ENCODE assay signal across 8 cellular contexts in the genomic region with DNA sequence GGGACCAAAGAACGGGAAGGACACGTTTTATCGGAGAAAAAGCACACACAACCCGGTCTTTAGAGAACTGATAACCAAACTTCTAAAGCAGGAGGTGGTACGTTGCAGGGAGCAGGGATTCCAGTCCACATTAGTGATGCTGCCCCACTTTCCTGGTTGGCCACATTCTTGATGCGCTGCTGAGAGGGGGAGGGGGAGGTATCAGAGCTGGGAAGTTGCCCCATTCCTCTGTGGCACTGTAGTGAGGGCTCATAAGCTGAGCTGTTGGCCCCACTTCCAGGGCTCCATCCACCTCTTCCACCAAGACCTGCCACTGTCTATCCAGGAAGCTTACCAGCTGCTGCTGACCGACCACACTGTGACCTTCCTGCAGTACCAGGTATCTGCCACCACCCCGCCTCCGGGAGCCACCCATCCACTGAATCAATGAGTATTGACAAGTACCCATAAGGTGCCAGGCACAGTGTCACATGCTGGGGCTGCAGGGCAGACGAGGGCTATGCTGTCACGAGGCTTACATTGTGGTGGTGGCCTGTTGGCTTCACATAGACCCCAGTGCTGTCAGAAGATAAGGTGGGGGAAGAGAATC. TPM values are rescaled to one million over a fixed set of nuclear protein-coding genes. Genes with fewer than 3 reads are reported as not detected.
DNase-seq lines count a peak whose midpoint lies in the region; ATAC-seq, FAIRE-seq and TF ChIP-seq lines count a peak whose summit lies in the region.

No MANE protein-coding gene starts in this region.

- peak in 1 of 5 donors; percentile 19 for DNase-seq in heart left ventricle
- no peak for DNase-seq in cardiac septum (ENCODE audit: low spot score)
- DNase-seq in activated CD8-positive, alpha-beta T cell treated with anti-CD3 and anti-CD28 coated beads, Interleukin-2, amount 10 ng/mL, durations not matched to agents 7 days and 5 days: peak; percentile 50
- DNase-seq in left ventricle myocardium inferior: no peak
- peak; percentile 68 for DNase-seq in small intestine
- DNase-seq in NCI-H774 (lab: John Stamatoyannopoulos, UW): no peak

- ATAC-seq in heart left ventricle (no peak), GM21717 (IDR thresholded peaks at IDR 0.05; ENCODE audit: unreplicated experiment) (no peak), GM19023 (IDR thresholded peaks at IDR 0.05; ENCODE audit: unreplicated experiment) (no peak)
- ATAC-seq in activated CD8-positive, alpha-beta T cell treated with anti-CD3 and anti-CD28 coated beads, Interleukin-2, amount 10 ng/mL, durations not matched to agents 7 days and 5 days: no peak

- peaks cover 28% of the 10 kb centered on the region for H3K4me1 Mint-ChIP-seq in activated CD8-positive, alpha-beta T cell treated with anti-CD3 and anti-CD28 coated beads, Interleukin-2, amount 10 ng/mL, durations not matched to agents 7 days and 5 days (ENCODE audit: low read depth)

- POLR2A ChIA-PET in activated CD8-positive, alpha-beta T cell treated with anti-CD3 and anti-CD28 coated beads, Interleukin-2, amount 10 ng/mL, durations not matched to agents 7 days and 5 days (lab: Charles Lee): interaction anchor here (0.7 to 3.1 kb wide), 8 partner anchors 10 to 257 kb away, joined by 3 to 15 read pairs (median 6); a partner anchor contains a TSS

- CTCF ChIA-PET in activated CD8-positive, alpha-beta T cell treated with anti-CD3 and anti-CD28 coated beads, Interleukin-2, amount 10 ng/mL, durations not matched to agents 7 days and 5 days (lab: Charles Lee): interaction anchor here (1.0 to 3.3 kb wide), 18 partner anchors 10 to 228 kb away, joined by 3 to 26 read pairs (median 5); a partner anchor contains a TSS

- H3K4me1 ChIP-seq in heart left ventricle: peaks cover 0 to 41% (median 24%) of the 10 kb centered on the region in 12 donors
- peaks cover 56% of the 10 kb centered on the region for H3K4me1 ChIP-seq in left ventricle myocardium inferior
- H3K4me1 ChIP-seq in small intestine (ENCODE audit: control insufficient read depth in 2 of 2, insufficient read depth in 1 of 2, low read depth in 1 of 2, low read length in 1 of 2): no peaks in the 10 kb centered on the region

- H3K27me3 Mint-ChIP-seq in activated CD8-positive, alpha-beta T cell treated with anti-CD3 and anti-CD28 coated beads, Interleukin-2, amount 10 ng/mL, durations not matched to agents 7 days and 5 days (ENCODE audit: low read depth): peaks cover 3% of the 10 kb centered on the region

- no peaks in the 10 kb centered on the region for H3K9me3 Mint-ChIP-seq in activated CD8-positive, alpha-beta T cell treated with anti-CD3 and anti-CD28 coated beads, Interleukin-2, amount 10 ng/mL, durations not matched to agents 7 days and 5 days (ENCODE audit: insufficient read depth)

- peak overlapping the region; percentile 77 to 99 (median 93) for H3K4me3 ChIP-seq in heart left ventricle
- H3K4me3 ChIP-seq in left ventricle myocardium inferior: peak overlapping the region; percentile 95
- H3K4me3 ChIP-seq in small intestine (ENCODE audit: low read depth in 1 of 2, low read length in 2 of 2): peak overlapping the region; percentile 64 to 95

- H3K9me3 ChIP-seq in heart left ventricle (no peaks in the 10 kb centered on the region), left ventricle myocardium inferior (replicated peaks) (no peaks in the 10 kb centered on the region), small intestine (ENCODE audit: control insufficient read depth, low read depth) (no peaks in the 10 kb centered on the region)

- H3K4me3 Mint-ChIP-seq in activated CD8-positive, alpha-beta T cell treated with anti-CD3 and anti-CD28 coated beads, Interleukin-2, amount 10 ng/mL, durations not matched to agents 7 days and 5 days: peak overlapping the region; percentile 89

- peak overlapping the region in 4 of 12 donors; percentile 73 to 95 (median 92) for H3K27ac ChIP-seq in heart left ventricle
- H3K27ac ChIP-seq in left ventricle myocardium inferior (replicated peaks): peak overlapping the region; percentile 96
- peak overlapping the region; percentile 30 to 62 for H3K27ac ChIP-seq in small intestine (ENCODE audit: low read depth in 1 of 2, low read length in 1 of 2)

- WGBS in heart left ventricle, 4 donors: 35 to 43% (median 37%) methylated on average over 11 of the region's 11 CpGs
- WGBS in small intestine, 3 donors: 8 to 22% (median 11%) methylated on average over 10 to 11 of the region's 11 CpGs

- TF ChIP-seq CTCF in heart left ventricle (IDR thresholded peaks at IDR 0.05) (no peak), left ventricle myocardium inferior (IDR thresholded peaks at IDR 0.05; ENCODE audit: borderline replicate concordance) (no peak)

- intact Hi-C loops in heart left ventricle (cut with DNase I) (loop anchor here in 8 of 10 donors (2.0 to 10.0 kb wide), 8 partner anchors 60 to 233 kb away; a partner anchor contains a TSS), cardiac septum (cut with DNase I) (loop anchor here (5.0 kb wide), 3 partner anchors 70 to 245 kb away; a partner anchor contains a TSS), left ventricle myocardium inferior (cut with micrococcal nuclease) (loop anchor here (10.0 kb wide), 1 partner anchor 93 kb away; no protein-coding TSS in a partner anchor)

- peak overlapping the region; percentile 97 for H3K27ac Mint-ChIP-seq in activated CD8-positive, alpha-beta T cell treated with anti-CD3 and anti-CD28 coated beads, Interleukin-2, amount 10 ng/mL, durations not matched to agents 7 days and 5 days

- TF ChIP-seq POLR2A in heart left ventricle (IDR thresholded peaks at IDR 0.05): no peak

- H3K36me3 ChIP-seq in heart left ventricle (peaks cover 0 to 33% (median 14%) of the 10 kb centered on the region in 9 donors), left ventricle myocardium inferior (peaks cover 27% of the 10 kb centered on the region), small intestine (ENCODE audit: control insufficient read depth in 2 of 2, insufficient read depth in 2 of 2, low read length in 2 of 2) (peaks cover 0 to 6% of the 10 kb centered on the region in 2 donors)

- H3K36me3 Mint-ChIP-seq in activated CD8-positive, alpha-beta T cell treated with anti-CD3 and anti-CD28 coated beads, Interleukin-2, amount 10 ng/mL, durations not matched to agents 7 days and 5 days (ENCODE audit: low read depth): peaks cover 33% of the 10 kb centered on the region

- no peak for FAIRE-seq in small intestine (lab: Jason Lieb, UNC)

- H3K27me3 ChIP-seq in heart left ventricle (no peaks in the 10 kb centered on the region), left ventricle myocardium inferior (ENCODE audit: low read depth) (no peaks in the 10 kb centered on the region), small intestine (ENCODE audit: control insufficient read depth in 2 of 2, insufficient read depth in 2 of 2, low read length in 2 of 2) (no peaks in the 10 kb centered on the region)

RNA-seq across cellular contexts. Expression of a gene that starts 1.0 kb away (rescaled TPM):
- total RNA-seq in heart left ventricle (10 to 100 TPM in 2 of 9 donors, 1 to 10 TPM in 7; 4.0 to 11.6 (median 7.1) TPM), cardiac septum (7.7 TPM), left ventricle myocardium inferior (6.8 TPM)
- polyA plus RNA-seq in heart left ventricle (10 to 100 TPM in 1 of 2 donors, 1 to 10 TPM in 1; 9.4 to 12.4 TPM), small intestine (10 to 100 TPM; 35.5 to 91.1 (median 79.4) TPM)
- 10 to 100 TPM; 76.6 to 77.8 TPM for total RNA-seq in activated CD8-positive, alpha-beta T cell treated with anti-CD3 and anti-CD28 coated beads, Interleukin-2, amount 10 ng/mL, durations not matched to agents 7 days and 5 days

RNA-seq across cellular contexts. Expression of a gene that starts 2.0 kb away (rescaled TPM):
- total RNA-seq in heart left ventricle: 10 to 100 TPM; 27.1 to 51.2 (median 39.3) TPM
- 10 to 100 TPM; 19.5 to 23.2 TPM for polyA plus RNA-seq in heart left ventricle
- 48.2 TPM for total RNA-seq in cardiac septum
- total RNA-seq in activated CD8-positive, alpha-beta T cell treated with anti-CD3 and anti-CD28 coated beads, Interleukin-2, amount 10 ng/mL, durations not matched to agents 7 days and 5 days: under 1 TPM; 0.68 to 0.97 TPM
- total RNA-seq in left ventricle myocardium inferior: 34.3 TPM
- 10 to 100 TPM in 1 of 3 donors, 1 to 10 TPM in 2; 7.6 to 15.6 (median 8.6) TPM for polyA plus RNA-seq in small intestine

RNA-seq across cellular contexts. Expression of a gene that starts 8.1 kb away (rescaled TPM):
- 1 to 10 TPM; 1.8 to 5.9 (median 3.4) TPM for total RNA-seq in heart left ventricle
- 1 to 10 TPM; 6.6 to 8.1 TPM for polyA plus RNA-seq in heart left ventricle
- 4.7 TPM for total RNA-seq in cardiac septum
- total RNA-seq in activated CD8-positive, alpha-beta T cell treated with anti-CD3 and anti-CD28 coated beads, Interleukin-2, amount 10 ng/mL, durations not matched to agents 7 days and 5 days: 10 to 100 TPM; 19.3 to 19.8 TPM
- 2.0 TPM for total RNA-seq in left ventricle myocardium inferior
- 100 to 1,000 TPM; 140 to 365 (median 336) TPM for polyA plus RNA-seq in small intestine

Comparison
In these comparisons a context has a peak if more than half of its experiments do, and no peak if none do; other contexts are left out.
1. DNase-seq: peak in activated CD8-positive, alpha-beta T cell treated with anti-CD3 and anti-CD28 coated beads, Interleukin-2, amount 10 ng/mL, durations not matched to agents 7 days and 5 days (single experiment) and small intestine (single experiment); none in cardiac septum (single experiment), left ventricle myocardium inferior (single experiment) and NCI-H774 (single experiment).
2. RNA of a gene that starts 2.0 kb away (total RNA-seq): 48.2 TPM in cardiac septum (single experiment), 27.1 to 51.2 TPM in heart left ventricle and 34.3 TPM in left ventricle myocardium inferior (single experiment); 0.68 to 0.97 TPM in activated CD8-positive, alpha-beta T cell treated with anti-CD3 and anti-CD28 coated beads, Interleukin-2, amount 10 ng/mL, durations not matched to agents 7 days and 5 days; every median in the first group is over 10 times any median in the second.
3. Peak in every context shown above with its lines, with median percentiles within 50 percentile points of each other: H3K4me3 ChIP-seq.